In the genomic region with DNA sequence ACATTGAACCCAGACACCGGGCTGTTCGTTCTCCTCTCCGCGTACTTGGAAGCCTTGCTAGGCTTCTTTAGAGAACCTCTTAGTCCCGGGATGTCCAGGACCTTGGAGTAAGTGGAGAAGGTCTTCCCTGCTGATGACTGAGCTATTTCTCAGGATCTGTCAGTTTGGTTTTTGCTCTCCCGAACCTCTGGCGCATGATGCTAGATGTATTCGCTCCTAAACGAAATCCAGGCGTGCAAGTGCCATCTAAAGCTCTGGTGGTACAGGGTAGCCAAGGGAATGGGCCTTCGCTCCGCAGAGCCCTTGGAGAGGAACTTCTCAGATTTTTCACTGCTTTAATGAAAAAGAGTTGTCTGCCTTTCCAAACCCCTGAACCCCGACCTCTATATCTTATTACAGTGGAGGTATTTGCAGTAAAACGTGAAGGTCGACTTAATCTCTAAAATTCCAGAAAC, we compare ENCODE assay signal across 8 cellular contexts. TPM values are rescaled to one million over a fixed set of nuclear protein-coding genes. Genes with fewer than 3 reads are reported as not detected.
DNase-seq lines count a peak whose midpoint lies in the region; ATAC-seq and TF ChIP-seq lines count a peak whose summit lies in the region.

No MANE protein-coding gene starts in this region.

- no peak overlapping the region for H4K5ac ChIP-seq in H9 (ENCODE audit: insufficient read length, low read depth, low read length)

- peaks cover 41% of the 10 kb centered on the region for H3K79me2 ChIP-seq in H9 (ENCODE audit: insufficient read depth, low read length)

- peaks cover 24 to 26% of the 10 kb centered on the region in 2 experiments for H3K4me1 Mint-ChIP-seq in H9
- peaks cover 61% of the 10 kb centered on the region for H3K4me1 Mint-ChIP-seq in activated naive CD8-positive, alpha-beta T cell (ENCODE audit: low read depth)
- peaks cover 50% of the 10 kb centered on the region for H3K4me1 Mint-ChIP-seq in stimulated activated effector memory CD8-positive, alpha-beta T cell treated with anti-CD3 and anti-CD28 coated beads, Interleukin-12 subunit alpha, Interleukin-12 subunit beta, amount 100 ng/mL, for 72 hours

- no peaks in the 10 kb centered on the region for H3K36me3 ChIP-seq in iPS DF 6.9 (ENCODE audit: control insufficient read depth, insufficient read depth, low read length)

- H3K56ac ChIP-seq in H9 (ENCODE audit: insufficient read length, low read depth, low read length) = no peak overlapping the region

- H3K18ac ChIP-seq in H9 (ENCODE audit: insufficient read length, low read depth, low read length) = no peak overlapping the region

- H4K20me1 ChIP-seq in H9 (ENCODE audit: control insufficient read depth, insufficient read depth, insufficient read length) = no peaks in the 10 kb centered on the region

- H3K79me1 ChIP-seq in H9 (ENCODE audit: insufficient read depth, low read depth, low read length, poor library complexity, severe bottlenecking) = peaks cover 3% of the 10 kb centered on the region

- TF ChIP-seq CTCF in 22Rv1 (IDR thresholded peaks at IDR 0.05) (no peak), H9 (conservative IDR thresholded peaks at IDR 0.05) (no peak)

- no CpG with 5 or more reads among the region's 15 CpGs for WGBS in H9 (ENCODE audit: extremely low coverage, insufficient read length, low lambda C conversion rate)
- no CpG with 5 or more reads among the region's 15 CpGs for WGBS in iPS DF 6.9 (ENCODE audit: insufficient coverage, insufficient read length)

- no peak overlapping the region for H2BK20ac ChIP-seq in H9 (ENCODE audit: low read depth, low read length, poor library complexity, severe bottlenecking)

- no peaks in the 10 kb centered on the region for H3K27me3 ChIP-seq in H9 (ENCODE audit: insufficient read depth, low read length)
- H3K27me3 ChIP-seq in iPS DF 6.9 (ENCODE audit: control insufficient read depth, insufficient read depth, low read length) = no peaks in the 10 kb centered on the region

- H2AFZ ChIP-seq in H9 (ENCODE audit: low read length) = peak overlapping the region; percentile 35

- H3K23ac ChIP-seq in H9 (ENCODE audit: insufficient read length, low read depth, low read length) = no peak overlapping the region

- DNase-seq in H9 (no peak), iPS DF 6.9 (ENCODE audit: low read depth, low spot score) (no peak), SHP77 treated with DMSO at 0.1 percent for 48 hours (lab: John Stamatoyannopoulos, UW) (no peak)
- DNase-seq in stimulated activated effector memory CD8-positive, alpha-beta T cell treated with anti-CD3 and anti-CD28 coated beads, Interleukin-12 subunit alpha, Interleukin-12 subunit beta, amount 100 ng/mL, for 72 hours (ENCODE audit: low spot score in 2 of 2) = peak in 1 of 2 donors; percentile 57
- DNase-seq in stimulated activated CD8-positive, alpha-beta memory T cell treated with anti-CD3 and anti-CD28 coated beads, Interleukin-4, amount 100 ng/mL, for 48 hours = no peak

- H3K9me3 Mint-ChIP-seq in H9 = no peaks in the 10 kb centered on the region
- no peaks in the 10 kb centered on the region for H3K9me3 Mint-ChIP-seq in activated naive CD8-positive, alpha-beta T cell (ENCODE audit: low read depth)
- no peaks in the 10 kb centered on the region for H3K9me3 Mint-ChIP-seq in stimulated activated effector memory CD8-positive, alpha-beta T cell treated with anti-CD3 and anti-CD28 coated beads, Interleukin-12 subunit alpha, Interleukin-12 subunit beta, amount 100 ng/mL, for 72 hours

- H3T11ph ChIP-seq in H9 (ENCODE audit: low read length) = no peak overlapping the region

- no peak overlapping the region for H4K8ac ChIP-seq in H9 (replicated peaks; ENCODE audit: insufficient read length, low read depth, low read length)

- H3K4me1 ChIP-seq in H9 (ENCODE audit: insufficient read depth, low read length) (no peaks in the 10 kb centered on the region), iPS DF 6.9 (ENCODE audit: control insufficient read depth, insufficient read depth, low read length) (no peaks in the 10 kb centered on the region)

- H2AK5ac ChIP-seq in H9 (ENCODE audit: insufficient read length, low read length) = no peak overlapping the region

- H3K14ac ChIP-seq in H9 (ENCODE audit: insufficient read depth, low read length) = peak overlapping the region; percentile 9; the same call in 1 of the 2 replicates

- no peak overlapping the region for H3K4ac ChIP-seq in H9 (ENCODE audit: low read depth, low read length)

- no peak overlapping the region for H2BK5ac ChIP-seq in H9 (ENCODE audit: insufficient read length, low read length)

- H2BK12ac ChIP-seq in H9 (ENCODE audit: insufficient read length, low read depth, low read length) = no peak overlapping the region

- no peak overlapping the region for H2BK120ac ChIP-seq in H9 (ENCODE audit: low read depth, low read length, poor library complexity, severe bottlenecking)

- peak overlapping the region; percentile 98 to 99 (median 99) for H3K27ac Mint-ChIP-seq in H9
- H3K27ac Mint-ChIP-seq in activated naive CD8-positive, alpha-beta T cell = peak overlapping the region; percentile 98
- H3K27ac Mint-ChIP-seq in stimulated activated effector memory CD8-positive, alpha-beta T cell treated with anti-CD3 and anti-CD28 coated beads, Interleukin-12 subunit alpha, Interleukin-12 subunit beta, amount 100 ng/mL, for 72 hours = peak overlapping the region; percentile 96

- H3K23me2 ChIP-seq in H9 (ENCODE audit: insufficient read length, low read depth, low read length, poor library complexity, severe bottlenecking) = peaks cover 10% of the 10 kb centered on the region

- H3K4me3 ChIP-seq in iPS DF 6.9 (ENCODE audit: low read length) = peak overlapping the region; percentile 86

- H3K9ac ChIP-seq in H9 (ENCODE audit: extremely low read depth, insufficient read length, low read length) = peak overlapping the region; percentile 90

- no peaks in the 10 kb centered on the region for H3K9me3 ChIP-seq in H9 (ENCODE audit: control insufficient read depth, low read depth, low read length)
- H3K9me3 ChIP-seq in iPS DF 6.9 (ENCODE audit: control insufficient read depth, insufficient read depth, low read length) = no peaks in the 10 kb centered on the region

- peak overlapping the region; percentile 97 to 98 for H3K4me3 Mint-ChIP-seq in H9
- peak overlapping the region; percentile 100 for H3K4me3 Mint-ChIP-seq in activated naive CD8-positive, alpha-beta T cell
- peak overlapping the region; percentile 86 for H3K4me3 Mint-ChIP-seq in stimulated activated effector memory CD8-positive, alpha-beta T cell treated with anti-CD3 and anti-CD28 coated beads, Interleukin-12 subunit alpha, Interleukin-12 subunit beta, amount 100 ng/mL, for 72 hours

- H3K27ac ChIP-seq in 22Rv1 = peak overlapping the region; percentile 95
- H3K27ac ChIP-seq in H9 (ENCODE audit: insufficient read length, low read depth, low read length) = peak overlapping the region; percentile 22
- no peak overlapping the region for H3K27ac ChIP-seq in iPS DF 6.9 (ENCODE audit: low read length)

- peak overlapping the region; percentile 93 for H3K4me2 ChIP-seq in H9 (ENCODE audit: insufficient read depth, insufficient read length, low read length)

- H3K27me3 Mint-ChIP-seq in H9 (ENCODE audit: low read depth) = no peaks in the 10 kb centered on the region; the same call in 1 of the 2 replicates
- H3K27me3 Mint-ChIP-seq in activated naive CD8-positive, alpha-beta T cell = no peaks in the 10 kb centered on the region

- H4K91ac ChIP-seq in H9 (ENCODE audit: insufficient read length, low read depth, low read length) = no peak overlapping the region

- ATAC-seq in stimulated activated effector memory CD8-positive, alpha-beta T cell treated with anti-CD3 and anti-CD28 coated beads, Interleukin-12 subunit alpha, Interleukin-12 subunit beta, amount 100 ng/mL, for 72 hours = no peak
- ATAC-seq in GM18868 (IDR thresholded peaks at IDR 0.05; ENCODE audit: unreplicated experiment) = no peak

- H2BK15ac ChIP-seq in H9 (ENCODE audit: low read depth, low read length) = no peak overlapping the region

- peaks cover 12 to 24% (median 15%) of the 10 kb centered on the region in 3 experiments for H3K36me3 Mint-ChIP-seq in H9 (ENCODE audit: insufficient read depth in 1 of 3, low read depth in 3 of 3)
- H3K36me3 Mint-ChIP-seq in activated naive CD8-positive, alpha-beta T cell = peaks cover 14% of the 10 kb centered on the region
- H3K36me3 Mint-ChIP-seq in stimulated activated effector memory CD8-positive, alpha-beta T cell treated with anti-CD3 and anti-CD28 coated beads, Interleukin-12 subunit alpha, Interleukin-12 subunit beta, amount 100 ng/mL, for 72 hours = peaks cover 62% of the 10 kb centered on the region

RNA-seq across cellular contexts. Expression of gene VMP1, which starts 0.5 kb away (rescaled TPM):
- 79.3 and 83.1 TPM in 2 replicates for total RNA-seq in H9 (2021)

RNA-seq across cellular contexts. Expression of gene PTRH2, which starts 0.8 kb away (rescaled TPM):
- total RNA-seq in H9 (2021) = 40.4 and 40.8 TPM in 2 replicates
